9 cellular contexts compared by ENCODE assay signal in the genomic region with DNA sequence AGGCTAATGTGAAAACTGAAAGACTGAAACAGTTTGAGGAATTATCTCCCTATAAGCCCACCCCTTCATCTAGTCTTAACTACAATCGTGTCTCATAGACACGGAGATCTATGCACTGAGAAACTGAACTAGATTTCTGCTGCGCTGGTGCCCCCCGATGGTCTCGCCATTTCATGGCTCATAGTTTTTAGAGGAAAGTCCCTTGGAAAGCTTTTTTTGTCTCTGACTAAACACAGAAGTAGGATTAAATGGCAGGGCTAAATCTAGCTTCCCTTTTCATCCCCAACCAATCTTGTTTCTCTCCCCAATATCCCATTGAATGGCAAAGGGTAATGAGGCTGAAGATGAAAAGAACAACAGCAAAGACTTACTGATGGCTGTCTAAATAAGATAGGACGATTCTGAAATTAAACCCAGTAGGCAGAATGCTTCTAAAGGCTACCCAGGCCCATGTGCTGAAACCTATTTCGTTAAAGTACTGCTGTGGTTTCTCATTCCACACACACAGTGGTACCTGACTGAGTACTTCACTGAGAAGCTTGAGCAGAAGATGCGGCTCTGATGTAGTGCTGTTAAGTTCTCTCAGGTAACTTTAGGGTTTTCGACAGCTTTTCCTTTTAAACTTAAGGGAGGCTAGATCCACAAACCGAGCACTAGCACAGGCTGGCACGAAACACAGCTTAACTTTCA.
A peak's percentile ranks its signal among the peaks of the same experiment; 100 is the strongest.
DNase-seq lines count a peak whose midpoint lies in the region; ATAC-seq lines count a peak whose summit lies in the region.
"Had no signal": no experiment of that assay in that cellular context is flagged by ENCODE, and none has a peak within 500 bp of the region (broad histone marks: within the 10 kb centered on the region; RNA-seq: fewer than 3 reads in every experiment).

No MANE protein-coding gene starts in this region.

- no peak for ATAC-seq in GM21381 (IDR thresholded peaks at IDR 0.05; ENCODE audit: unreplicated experiment)

- no peaks in the 10 kb centered on the region for H3K27me3 ChIP-seq in H7 (ENCODE audit: control insufficient read depth, insufficient read depth, low read length)
- H3K27me3 ChIP-seq: upper lobe of left lung had no signal

- H3K4me3 ChIP-seq in H7 (ENCODE audit: insufficient read depth, low read depth, low read length): no peak overlapping the region
- H3K4me3 ChIP-seq: upper lobe of left lung had no signal

- H3K4me3 Mint-ChIP-seq in activated naive CD4-positive, alpha-beta T cell treated with anti-CD3 and anti-CD28 coated beads for 36 hours: no peak overlapping the region
- H3K4me3 Mint-ChIP-seq in immature natural killer cell: no peak overlapping the region

- CTCF ChIA-PET in activated naive CD4-positive, alpha-beta T cell treated with anti-CD3 and anti-CD28 coated beads for 36 hours (lab: Charles Lee): interaction anchor here (0.6 to 5.0 kb wide), 28 partner anchors 10 to 746 kb away, joined by 3 to 32 read pairs (median 3); no protein-coding TSS in a partner anchor

- no peaks in the 10 kb centered on the region for H3K27me3 Mint-ChIP-seq in activated naive CD4-positive, alpha-beta T cell treated with anti-CD3 and anti-CD28 coated beads for 36 hours (ENCODE audit: low read depth)
- peaks cover 0 to 5% (median 4%) of the 10 kb centered on the region in 3 donors for H3K27me3 Mint-ChIP-seq in immature natural killer cell (ENCODE audit: low read depth in 3 of 3)

- H3K9me3 Mint-ChIP-seq in activated naive CD4-positive, alpha-beta T cell treated with anti-CD3 and anti-CD28 coated beads for 36 hours: no peaks in the 10 kb centered on the region
- no peaks in the 10 kb centered on the region for H3K9me3 Mint-ChIP-seq in immature natural killer cell

- no peak overlapping the region for H3K27ac Mint-ChIP-seq in activated naive CD4-positive, alpha-beta T cell treated with anti-CD3 and anti-CD28 coated beads for 36 hours
- no peak overlapping the region for H3K27ac Mint-ChIP-seq in immature natural killer cell

- intact Hi-C loops in activated naive CD4-positive, alpha-beta T cell treated with anti-CD3 and anti-CD28 coated beads for 36 hours (cut with micrococcal nuclease): loop anchor here (1.0 to 5.0 kb wide), 9 partner anchors 58 to 1834 kb away; no protein-coding TSS in a partner anchor

- peaks cover 45% of the 10 kb centered on the region for H3K4me1 Mint-ChIP-seq in activated naive CD4-positive, alpha-beta T cell treated with anti-CD3 and anti-CD28 coated beads for 36 hours (ENCODE audit: low read depth)
- H3K4me1 Mint-ChIP-seq in immature natural killer cell: no peaks in the 10 kb centered on the region

- H3K36me3 Mint-ChIP-seq in activated naive CD4-positive, alpha-beta T cell treated with anti-CD3 and anti-CD28 coated beads for 36 hours (ENCODE audit: low read depth): no peaks in the 10 kb centered on the region
- H3K36me3 Mint-ChIP-seq in immature natural killer cell: no peaks in the 10 kb centered on the region

- no peaks in the 10 kb centered on the region for H3K36me3 ChIP-seq in H7 (replicated peaks; ENCODE audit: control insufficient read depth, insufficient read depth, low read length)
- H3K36me3 ChIP-seq: upper lobe of left lung had no signal

- DNase-seq in ELF-1 (ENCODE audit: low read depth, low spot score) (peak; percentile 31), H7 (peak; percentile 4), RKO (ENCODE audit: low spot score) (peak; percentile 8), immature natural killer cell (peak in 2 of 3 donors; percentile 24 to 26), DMS114 treated with DMSO at 0.1 percent for 48 hours (lab: John Stamatoyannopoulos, UW; ENCODE audit: unreplicated experiment) (no peak)
- peak; percentile 88 for DNase-seq in activated naive CD4-positive, alpha-beta T cell treated with anti-CD3 and anti-CD28 coated beads for 36 hours
- peak; percentile 23 for DNase-seq in stimulated activated CD8-positive, alpha-beta memory T cell treated with anti-CD3 and anti-CD28 coated beads, Interleukin-12 subunit alpha, Interleukin-12 subunit beta, amount 100 ng/mL, for 4 hours (ENCODE audit: low read depth)
- DNase-seq: upper lobe of left lung had no signal
